ENCODE assay signal across 1 cellular context in genomic region chr15:63466378-63467192, GRCh38.
TF ChIP-seq lines count a peak whose summit lies in the region.

No MANE protein-coding gene starts in this region.

TF ChIP-seq in HepG2, 621 proteins besides CTCF, POLR2A, EP300 and RAD21 (continued from another document and continues in another):
- no peak for TF ChIP-seq ZXDC (CRISPR knock-in tag; IDR thresholded peaks at IDR 0.05)
- TF ChIP-seq SOX13 (IDR thresholded peaks at IDR 0.05): no peak
- peak in 1 of 2 experiments; percentile 85; a peak in 2 of 4 replicates for TF ChIP-seq SOX13 (CRISPR knock-in tag; conservative IDR thresholded peaks at IDR 0.05 in 1 of 2, IDR thresholded peaks at IDR 0.05 in 1 of 2)
- no peak for TF ChIP-seq KDM2A (CRISPR knock-in tag; IDR thresholded peaks at IDR 0.05; ENCODE audit: borderline replicate concordance, low read depth)
- TF ChIP-seq ZFP91 (CRISPR knock-in tag; IDR thresholded peaks at IDR 0.05; ENCODE audit: borderline replicate concordance): peak; percentile 41; the same call in 1 of the 2 replicates
- TF ChIP-seq NFE2L2 (IDR thresholded peaks at IDR 0.05; ENCODE audit: low read length): no peak
- no peak for TF ChIP-seq ARID3A (IDR thresholded peaks at IDR 0.05; ENCODE audit: low read depth, low read length)
- TF ChIP-seq ZNF256 (CRISPR knock-in tag; conservative IDR thresholded peaks at IDR 0.05): no peak
- TF ChIP-seq AKNA (CRISPR knock-in tag; IDR thresholded peaks at IDR 0.05; ENCODE audit: borderline replicate concordance): no peak
- no peak for TF ChIP-seq ZNF12 (CRISPR knock-in tag; IDR thresholded peaks at IDR 0.05)
- TF ChIP-seq IKZF1 (IDR thresholded peaks at IDR 0.05): no peak
- TF ChIP-seq ZSCAN12 (CRISPR knock-in tag; IDR thresholded peaks at IDR 0.05): 0 out of 2 replicates have a peak, but pooled peaks have one; percentile 62
- peak; percentile 63; the same call in 1 of the 2 replicates for TF ChIP-seq ERF (CRISPR knock-in tag; IDR thresholded peaks at IDR 0.05)
- TF ChIP-seq ZBTB33 (CRISPR knock-in tag; IDR thresholded peaks at IDR 0.05): 0 out of 2 replicates have a peak, but pooled peaks have one; percentile 12
- TF ChIP-seq ELF3 (CRISPR knock-in tag; IDR thresholded peaks at IDR 0.05): peak; percentile 78
- no peak for TF ChIP-seq ZNF577 (CRISPR knock-in tag; IDR thresholded peaks at IDR 0.05; ENCODE audit: borderline replicate concordance, low read depth)
- TF ChIP-seq SSRP1 (CRISPR knock-in tag; IDR thresholded peaks at IDR 0.05): no peak
- TF ChIP-seq SP1 (IDR thresholded peaks at IDR 0.05): no peak
- no peak for TF ChIP-seq SP1 (CRISPR knock-in tag; IDR thresholded peaks at IDR 0.05)
- TF ChIP-seq PAWR (CRISPR knock-in tag; IDR thresholded peaks at IDR 0.05; ENCODE audit: borderline replicate concordance): no peak
- TF ChIP-seq NFE2L1 (CRISPR knock-in tag; IDR thresholded peaks at IDR 0.05; ENCODE audit: borderline replicate concordance): no peak
- TF ChIP-seq ZFX (CRISPR knock-in tag; IDR thresholded peaks at IDR 0.05; ENCODE audit: low read depth): no peak
- TF ChIP-seq CREB1 (IDR thresholded peaks at IDR 0.05): no peak
- TF ChIP-seq CREB1 (CRISPR knock-in tag; IDR thresholded peaks at IDR 0.05): no peak
- peak; percentile 58 for TF ChIP-seq ZNF407 (CRISPR knock-in tag; IDR thresholded peaks at IDR 0.05; ENCODE audit: not compliant biosample characterization)
- TF ChIP-seq ZNF501 (CRISPR knock-in tag; IDR thresholded peaks at IDR 0.05): peak; percentile 53; the same call in 1 of the 2 replicates
- peak; percentile 41; the same call in 1 of the 2 replicates for TF ChIP-seq MYC (CRISPR knock-in tag; IDR thresholded peaks at IDR 0.05; ENCODE audit: borderline replicate concordance)
- no peak for TF ChIP-seq CAMTA2 (CRISPR knock-in tag; IDR thresholded peaks at IDR 0.05; ENCODE audit: borderline replicate concordance)
- TF ChIP-seq FOXM1 (CRISPR knock-in tag; IDR thresholded peaks at IDR 0.05): no peak
- peak; percentile 50; the same call in 1 of the 2 replicates for TF ChIP-seq BCL3 (CRISPR knock-in tag; IDR thresholded peaks at IDR 0.05)
- TF ChIP-seq GTF2F1 (IDR thresholded peaks at IDR 0.05; ENCODE audit: low read length): no peak
- no peak for TF ChIP-seq FOSL1 (CRISPR knock-in tag; IDR thresholded peaks at IDR 0.05; ENCODE audit: borderline replicate concordance)
- TF ChIP-seq GABPB1 (CRISPR knock-in tag; IDR thresholded peaks at IDR 0.05): no peak; the same call in 1 of the 2 replicates
- TF ChIP-seq ZNF883 (CRISPR knock-in tag; IDR thresholded peaks at IDR 0.05; ENCODE audit: not compliant biosample characterization): no peak
- peak; percentile 48; the same call in 1 of the 2 replicates for TF ChIP-seq RNF2 (conservative IDR thresholded peaks at IDR 0.05; ENCODE audit: low read depth)
- TF ChIP-seq NPAS2 (CRISPR knock-in tag; IDR thresholded peaks at IDR 0.05; ENCODE audit: borderline replicate concordance): no peak
- no peak for TF ChIP-seq ZNF678 (CRISPR knock-in tag; IDR thresholded peaks at IDR 0.05)
- TF ChIP-seq ZNF746 (CRISPR knock-in tag; IDR thresholded peaks at IDR 0.05): 0 out of 2 replicates have a peak, but pooled peaks have one; percentile 15
- TF ChIP-seq HHEX (CRISPR knock-in tag; IDR thresholded peaks at IDR 0.05): no peak
- TF ChIP-seq NRL (CRISPR knock-in tag; IDR thresholded peaks at IDR 0.05; ENCODE audit: borderline replicate concordance): no peak
